ENCODE assay signal across 19 cellular contexts in genomic region chr22:37999236-37999635, GRCh38. TPM values are rescaled to one million over a fixed set of nuclear protein-coding genes. Genes with fewer than 3 reads are reported as not detected.
DNase-seq lines count a peak whose midpoint lies in the region; ATAC-seq and TF ChIP-seq lines count a peak whose summit lies in the region.
"Had no signal": no experiment of that assay in that cellular context is flagged by ENCODE, and none has a peak within 500 bp of the region (broad histone marks: within the 10 kb centered on the region; RNA-seq: fewer than 3 reads in every experiment).

No MANE protein-coding gene starts in this region.

- ATAC-seq in natural killer cell (no peak), left colon (peak; percentile 36), HG02885 (IDR thresholded peaks at IDR 0.05; ENCODE audit: poor library complexity, unreplicated experiment) (no peak), HG03378 (IDR thresholded peaks at IDR 0.05; ENCODE audit: unreplicated experiment) (no peak)
- ATAC-seq in natural killer cell treated with Interleukin-12 subunit alpha and Interleukin-12 subunit beta and Interleukin-15 and Interleukin-18, amount 100 ng/mL, for 72 hours, result no peak
- ATAC-seq in stimulated activated naive CD8-positive, alpha-beta T cell treated with anti-CD3 and anti-CD28 coated beads, Interleukin-15, amount 100 ng/mL, for 72 hours, result no peak

- intact Hi-C loops in natural killer cell (cut with micrococcal nuclease), result no loop called here
- intact Hi-C loops in breast epithelium (cut with DNase I; ENCODE audit: low total_unique reads), result no loop called here
- intact Hi-C loops in left colon (cut with DNase I, micrococcal nuclease), result no loop called here
- intact Hi-C loops in vagina (cut with DNase I), result no loop called here

- H3K9me3 Mint-ChIP-seq in natural killer cell, result no peaks in the 10 kb centered on the region
- no peaks in the 10 kb centered on the region for H3K9me3 Mint-ChIP-seq in natural killer cell treated with Interleukin-12 subunit alpha and Interleukin-12 subunit beta and Interleukin-15 and Interleukin-18, amount 100 ng/mL, for 72 hours
- no peaks in the 10 kb centered on the region for H3K9me3 Mint-ChIP-seq in stimulated activated naive CD8-positive, alpha-beta T cell treated with anti-CD3 and anti-CD28 coated beads, Interleukin-15, amount 100 ng/mL, for 72 hours
- H3K9me3 Mint-ChIP-seq: activated naive CD4-positive, alpha-beta T cell treated with anti-CD3 and anti-CD28 coated beads, Interleukin-2, amount 50 U/mL, for 24 hours; activated T-cell treated with anti-CD3 and anti-CD28 coated beads, Interleukin-2, amount 50 U/mL, for 24 hours; H9; stimulated activated naive CD8-positive, alpha-beta T cell treated with anti-CD3 and anti-CD28 coated beads, Interleukin-15, Interleukin-2, amounts not matched to agents 100 ng/mL and 50 ng/mL, for 24 hours had no signal

- no peaks in the 10 kb centered on the region for H3K9me3 ChIP-seq in breast epithelium
- H3K9me3 ChIP-seq in vagina, result no peaks in the 10 kb centered on the region

- DNase-seq in natural killer cell, result no peak
- DNase-seq in natural killer cell treated with Interleukin-12 subunit alpha and Interleukin-12 subunit beta and Interleukin-15 and Interleukin-18, amount 100 ng/mL, for 72 hours (ENCODE audit: low spot score), result no peak
- DNase-seq in breast epithelium (ENCODE audit: low spot score in 2 of 2), result no peak
- DNase-seq in left colon, result peak in 1 of 2 donors; percentile 25
- no peak for DNase-seq in vagina (ENCODE audit: extremely low spot score in 2 of 2)
- DNase-seq in stimulated activated naive CD8-positive, alpha-beta T cell treated with anti-CD3 and anti-CD28 coated beads, Interleukin-15, amount 100 ng/mL, for 72 hours, result no peak
- DNase-seq: activated CD4-positive, alpha-beta T cell treated with anti-CD3 and anti-CD28 coated beads, Interleukin-2, amount 50 U/mL, for 48 hours; activated T-cell treated with anti-CD3 and anti-CD28 coated beads, Interleukin-2, amount 50 U/mL, for 24 hours; COR-L47; H9; left cardiac atrium; NCI-H2029 treated with DMSO at 0.1 percent for 48 hours; SW 1271 had no signal

- TF ChIP-seq POLR2A in breast epithelium (IDR thresholded peaks at IDR 0.05) (no peak), vagina (IDR thresholded peaks at IDR 0.05) (no peak)

- H3K4me1 ChIP-seq in breast epithelium, result peaks cover 5 to 11% of the 10 kb centered on the region in 2 donors
- H3K4me1 ChIP-seq in vagina, result peaks cover 30% of the 10 kb centered on the region

- peak overlapping the region; percentile 92 to 93 for H3K27ac ChIP-seq in breast epithelium
- peak overlapping the region; percentile 27 for H3K27ac ChIP-seq in vagina
- H3K27ac ChIP-seq: brain microvascular endothelial cell, hepatocyte had no signal

- no peaks in the 10 kb centered on the region for H3K27me3 Mint-ChIP-seq in natural killer cell (ENCODE audit: low read depth in 2 of 2)
- no peaks in the 10 kb centered on the region for H3K27me3 Mint-ChIP-seq in natural killer cell treated with Interleukin-12 subunit alpha and Interleukin-12 subunit beta and Interleukin-15 and Interleukin-18, amount 100 ng/mL, for 72 hours
- no peaks in the 10 kb centered on the region for H3K27me3 Mint-ChIP-seq in stimulated activated naive CD8-positive, alpha-beta T cell treated with anti-CD3 and anti-CD28 coated beads, Interleukin-15, amount 100 ng/mL, for 72 hours
- H3K27me3 Mint-ChIP-seq: activated naive CD4-positive, alpha-beta T cell treated with anti-CD3 and anti-CD28 coated beads, Interleukin-2, amount 50 U/mL, for 24 hours; activated T-cell treated with anti-CD3 and anti-CD28 coated beads, Interleukin-2, amount 50 U/mL, for 24 hours; stimulated activated naive CD8-positive, alpha-beta T cell treated with anti-CD3 and anti-CD28 coated beads, Interleukin-15, Interleukin-2, amounts not matched to agents 100 ng/mL and 50 ng/mL, for 24 hours had no signal

- no peak overlapping the region for H3K4me3 Mint-ChIP-seq in natural killer cell
- no peak overlapping the region for H3K4me3 Mint-ChIP-seq in natural killer cell treated with Interleukin-12 subunit alpha and Interleukin-12 subunit beta and Interleukin-15 and Interleukin-18, amount 100 ng/mL, for 72 hours
- no peak overlapping the region for H3K4me3 Mint-ChIP-seq in stimulated activated naive CD8-positive, alpha-beta T cell treated with anti-CD3 and anti-CD28 coated beads, Interleukin-15, amount 100 ng/mL, for 72 hours
- H3K4me3 Mint-ChIP-seq: activated naive CD4-positive, alpha-beta T cell treated with anti-CD3 and anti-CD28 coated beads, Interleukin-2, amount 50 U/mL, for 24 hours; activated T-cell treated with anti-CD3 and anti-CD28 coated beads, Interleukin-2, amount 50 U/mL, for 24 hours; H9; stimulated activated naive CD8-positive, alpha-beta T cell treated with anti-CD3 and anti-CD28 coated beads, Interleukin-15, Interleukin-2, amounts not matched to agents 100 ng/mL and 50 ng/mL, for 24 hours had no signal

- H3K27me3 ChIP-seq in breast epithelium (no peaks in the 10 kb centered on the region), vagina (no peaks in the 10 kb centered on the region)
- H3K27me3 ChIP-seq: brain microvascular endothelial cell, hepatocyte had no signal

- peak overlapping the region; percentile 83 to 84 for H3K27ac Mint-ChIP-seq in natural killer cell
- H3K27ac Mint-ChIP-seq in natural killer cell treated with Interleukin-12 subunit alpha and Interleukin-12 subunit beta and Interleukin-15 and Interleukin-18, amount 100 ng/mL, for 72 hours, result peak overlapping the region in 1 of 2 donors; percentile 66
- peak overlapping the region in 1 of 2 donors; percentile 74 for H3K27ac Mint-ChIP-seq in stimulated activated naive CD8-positive, alpha-beta T cell treated with anti-CD3 and anti-CD28 coated beads, Interleukin-15, amount 100 ng/mL, for 72 hours
- H3K27ac Mint-ChIP-seq: activated naive CD4-positive, alpha-beta T cell treated with anti-CD3 and anti-CD28 coated beads, Interleukin-2, amount 50 U/mL, for 24 hours; activated T-cell treated with anti-CD3 and anti-CD28 coated beads, Interleukin-2, amount 50 U/mL, for 24 hours; stimulated activated naive CD8-positive, alpha-beta T cell treated with anti-CD3 and anti-CD28 coated beads, Interleukin-15, Interleukin-2, amounts not matched to agents 100 ng/mL and 50 ng/mL, for 24 hours had no signal

- H3K4me3 ChIP-seq in breast epithelium, result no peak overlapping the region
- H3K4me3 ChIP-seq in vagina, result no peak overlapping the region
- H3K4me3 ChIP-seq: hepatocyte had no signal

- TF ChIP-seq CTCF in natural killer cell (IDR thresholded peaks at IDR 0.05) (no peak), breast epithelium (IDR thresholded peaks at IDR 0.05) (no peak), vagina (IDR thresholded peaks at IDR 0.05) (no peak)

- peaks cover 30 to 59% of the 10 kb centered on the region in 2 donors for H3K4me1 Mint-ChIP-seq in natural killer cell
- peaks cover 30 to 36% of the 10 kb centered on the region in 2 donors for H3K4me1 Mint-ChIP-seq in natural killer cell treated with Interleukin-12 subunit alpha and Interleukin-12 subunit beta and Interleukin-15 and Interleukin-18, amount 100 ng/mL, for 72 hours (ENCODE audit: low read depth in 2 of 2)
- peaks cover 14% of the 10 kb centered on the region for H3K4me1 Mint-ChIP-seq in stimulated activated naive CD8-positive, alpha-beta T cell treated with anti-CD3 and anti-CD28 coated beads, Interleukin-15, amount 100 ng/mL, for 72 hours

- no peaks in the 10 kb centered on the region for H3K36me3 ChIP-seq in breast epithelium
- H3K36me3 ChIP-seq in vagina, result no peaks in the 10 kb centered on the region
- H3K36me3 ChIP-seq: brain microvascular endothelial cell had no signal

- no peaks in the 10 kb centered on the region for H3K36me3 Mint-ChIP-seq in natural killer cell
- no peaks in the 10 kb centered on the region for H3K36me3 Mint-ChIP-seq in natural killer cell treated with Interleukin-12 subunit alpha and Interleukin-12 subunit beta and Interleukin-15 and Interleukin-18, amount 100 ng/mL, for 72 hours

RNA-seq across cellular contexts. Expression of gene SOX10, which starts 14.9 kb away (rescaled TPM):
- total RNA-seq in natural killer cell, result not detected
- not detected for total RNA-seq in natural killer cell treated with Interleukin-12 subunit alpha and Interleukin-12 subunit beta and Interleukin-15 and Interleukin-18, amount 100 ng/mL, for 72 hours
- total RNA-seq in breast epithelium, result 100 to 1,000 TPM in 1 of 3 donors, 10 to 100 TPM in 1, under 1 TPM in 1; 0.16 to 101 (median 24.9) TPM
- total RNA-seq in left colon, result 1 to 10 TPM; 1.5 to 3.7 TPM
- total RNA-seq in vagina, result 3.2 TPM
- total RNA-seq: hepatocyte had no signal

RNA-seq across cellular contexts. Expression of gene POLR2F, which starts 45.7 kb away (rescaled TPM):
- total RNA-seq in natural killer cell (10 to 100 TPM; 38.7 to 40.6 (median 38.8) TPM), breast epithelium (10 to 100 TPM; 66.7 to 93.7 (median 82.4) TPM), left colon (10 to 100 TPM; 51.1 to 60.2 TPM), vagina (57.9 TPM)
- 10 to 100 TPM; 65.2 to 96.3 TPM for total RNA-seq in natural killer cell treated with Interleukin-12 subunit alpha and Interleukin-12 subunit beta and Interleukin-15 and Interleukin-18, amount 100 ng/mL, for 72 hours

RNA-seq across cellular contexts. Expression of gene C22orf23, which starts 45.8 kb away (rescaled TPM):
- total RNA-seq in natural killer cell (not detected), breast epithelium (under 1 TPM in 1 of 3 donors, not detected in 2; 0.64 TPM), left colon (not detected), vagina (not detected)
- total RNA-seq in natural killer cell treated with Interleukin-12 subunit alpha and Interleukin-12 subunit beta and Interleukin-15 and Interleukin-18, amount 100 ng/mL, for 72 hours, result under 1 TPM in 1 of 2 donors, not detected in 1; 0.33 TPM

RNA-seq across cellular contexts. Expression of gene PICK1, which starts 58.0 kb away (rescaled TPM):
- 10 to 100 TPM; 28.4 to 30.9 (median 29.9) TPM for total RNA-seq in natural killer cell
- total RNA-seq in natural killer cell treated with Interleukin-12 subunit alpha and Interleukin-12 subunit beta and Interleukin-15 and Interleukin-18, amount 100 ng/mL, for 72 hours, result 10 to 100 TPM; 14.8 to 18.8 TPM
- 10 to 100 TPM; 42.0 to 61.3 (median 49.9) TPM for total RNA-seq in breast epithelium
- total RNA-seq in left colon, result 10 to 100 TPM; 34.3 to 40.4 TPM
- 21.1 TPM for total RNA-seq in vagina
